Comparison of ENCODE assay signal across 12 cellular contexts in the genomic region with DNA sequence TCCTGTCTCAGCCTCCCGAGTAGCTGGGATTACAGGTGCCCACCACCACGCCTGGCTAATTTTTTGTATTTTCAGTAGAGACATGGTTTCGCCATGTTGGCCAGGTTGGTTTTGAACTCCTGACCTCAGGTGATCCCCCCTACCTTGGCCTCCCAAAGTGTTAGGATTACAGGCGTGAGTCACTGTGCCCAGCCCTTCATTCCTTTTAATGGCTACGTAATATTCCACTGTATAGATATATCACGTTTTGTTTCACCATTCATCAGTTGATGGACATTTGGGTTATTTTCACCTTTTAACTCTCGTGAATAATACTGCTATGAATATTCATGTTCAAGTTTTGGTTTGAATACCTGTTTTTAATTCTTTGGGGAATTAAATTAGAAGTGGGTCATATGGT. TPM values are rescaled to one million over a fixed set of nuclear protein-coding genes. Genes with fewer than 3 reads are reported as not detected.
"Had no signal": no experiment of that assay in that cellular context is flagged by ENCODE, and none has a peak within 500 bp of the region (broad histone marks: within the 10 kb centered on the region; RNA-seq: fewer than 3 reads in every experiment).

No MANE protein-coding gene starts in this region.

- H3K9ac ChIP-seq: GM23248 had no signal

- FAIRE-seq: H1, H54 had no signal

- H2AFZ ChIP-seq: GM23248, GM23338 had no signal

- H3K27ac ChIP-seq: GM23248 had no signal

- H3K4me2 ChIP-seq: GM23338 had no signal

- H3K4me3 ChIP-seq: GM23248, GM23338, HAP-1 had no signal

- H3K9me3 ChIP-seq: HAP-1 had no signal

- ATAC-seq: GM23338, HCT116 had no signal

- H3K36me3 ChIP-seq: HAP-1 had no signal

- DNase-seq: GM23248, GOT3, H7, H9, HCEC 1CT, HFFc6 had no signal

RNA-seq across cellular contexts. Expression of gene NPVF, which starts 58.6 kb away (rescaled TPM):
- total RNA-seq: GM23248, GM23338, H1, H4, H7, H9, HFFc6 had no signal
- polyA plus RNA-seq: GM23248, GM23338, H1 had no signal
